16 cellular contexts compared by ENCODE assay signal in the genomic region with DNA sequence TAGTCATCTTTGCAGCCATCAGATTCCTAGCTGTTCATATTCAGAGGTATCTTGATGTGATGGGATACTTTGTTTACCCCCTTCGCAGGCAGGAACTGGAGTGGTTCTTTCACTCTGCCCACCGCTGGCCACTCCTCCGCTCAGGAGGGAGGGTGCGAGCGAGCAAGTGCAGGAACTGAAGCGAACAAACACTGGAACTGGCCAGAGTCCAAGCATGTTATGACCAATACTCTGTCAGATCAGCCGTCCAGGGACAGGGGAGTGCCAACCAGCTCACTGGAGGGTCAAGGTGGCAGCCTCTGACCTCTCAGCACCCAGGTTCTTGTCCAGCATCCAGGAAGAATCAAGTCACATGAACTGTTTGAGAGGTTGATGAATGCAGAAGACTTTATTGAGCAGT. TPM values are rescaled to one million over a fixed set of nuclear protein-coding genes. Genes with fewer than 3 reads are reported as not detected.
DNase-seq lines count a peak whose midpoint lies in the region; ATAC-seq, FAIRE-seq and TF ChIP-seq lines count a peak whose summit lies in the region.
"Had no signal": no experiment of that assay in that cellular context is flagged by ENCODE, and none has a peak within 500 bp of the region (broad histone marks: within the 10 kb centered on the region; RNA-seq: fewer than 3 reads in every experiment).

No MANE protein-coding gene starts in this region.

- H3K4me1 ChIP-seq in endocrine pancreas (ENCODE audit: control insufficient read depth, insufficient read depth, low read length) (no peaks in the 10 kb centered on the region), mucosa of rectum (ENCODE audit: control insufficient read depth in 2 of 2, insufficient read depth in 2 of 2, low read length in 2 of 2) (peaks cover 5 to 8% of the 10 kb centered on the region in 2 donors)
- H3K4me1 ChIP-seq: breast epithelium had no signal

- DNase-seq in GM12891 (ENCODE audit: insufficient read length, low spot score) (no peak), NCI-H2227 (lab: John Stamatoyannopoulos, UW; ENCODE audit: unreplicated experiment) (peak; percentile 6)
- no peak for DNase-seq in stimulated activated CD4-positive, alpha-beta T cell treated with anti-CD3 and anti-CD28 coated beads, Interleukin-15, amount 100 ng/mL, for 24 hours
- DNase-seq: activated CD4-positive, alpha-beta T cell treated with anti-CD3 and anti-CD28 coated beads for 1 hour; GM23248; KG1; NCI-H526 treated with DMSO at 0.1 percent for 48 hours; stimulated activated CD4-positive, alpha-beta T cell treated with anti-CD3 and anti-CD28 coated beads, Interleukin-4, amount 100 ng/mL, for 4 hours; T-helper 1 cell had no signal

- H3K9ac ChIP-seq in endocrine pancreas (ENCODE audit: control insufficient read depth, insufficient read depth, low read length) (no peak overlapping the region), mucosa of rectum (ENCODE audit: low read depth in 1 of 2, low read length in 2 of 2) (peak overlapping the region in 1 of 2 donors; percentile 1)
- H3K9ac ChIP-seq: GM23248 had no signal

- H3K4me3 ChIP-seq in endocrine pancreas (ENCODE audit: control insufficient read depth, insufficient read depth, low read length) (peak overlapping the region; percentile 42), mucosa of rectum (ENCODE audit: low read length in 2 of 2) (peak overlapping the region; percentile 28 to 41)
- H3K4me3 ChIP-seq: breast epithelium, GM23248 had no signal

- H3K27me3 ChIP-seq in endocrine pancreas (ENCODE audit: control insufficient read depth, insufficient read depth, low read length) (no peaks in the 10 kb centered on the region), mucosa of rectum (ENCODE audit: control insufficient read depth in 2 of 2, insufficient read depth in 2 of 2, low read length in 2 of 2) (no peaks in the 10 kb centered on the region)
- H3K27me3 ChIP-seq: breast epithelium had no signal

- H3K36me3 ChIP-seq in endocrine pancreas (ENCODE audit: control insufficient read depth, insufficient read depth, low read length) (no peaks in the 10 kb centered on the region), mucosa of rectum (ENCODE audit: control insufficient read depth in 2 of 2, insufficient read depth in 2 of 2, low read length in 2 of 2) (no peaks in the 10 kb centered on the region)
- H3K36me3 ChIP-seq: breast epithelium had no signal

- H3K9me3 ChIP-seq in endocrine pancreas (ENCODE audit: control insufficient read depth, low read length) (no peaks in the 10 kb centered on the region), mucosa of rectum (ENCODE audit: control insufficient read depth in 2 of 2, low read length in 2 of 2) (no peaks in the 10 kb centered on the region)
- H3K9me3 ChIP-seq: breast epithelium had no signal

- TF ChIP-seq POLR2A in GM12891 (IDR thresholded peaks at IDR 0.05; ENCODE audit: low read depth, low read length), result no peak

- peak; percentile 67 for FAIRE-seq in GM12891 (lab: Jason Lieb, UNC)
- FAIRE-seq: frontal cortex had no signal

- H3K27ac ChIP-seq in mucosa of rectum (ENCODE audit: low read depth in 2 of 2, low read length in 2 of 2), result no peak overlapping the region
- H3K27ac ChIP-seq: breast epithelium, GM23248 had no signal

- no peak for ATAC-seq in GM19324 (IDR thresholded peaks at IDR 0.05; ENCODE audit: low FRiP score, unreplicated experiment)
- no peak for ATAC-seq in GM19455 (IDR thresholded peaks at IDR 0.05; ENCODE audit: unreplicated experiment)
- no peak for ATAC-seq in HG02571 (IDR thresholded peaks at IDR 0.05; ENCODE audit: unreplicated experiment)

TF ChIP-seq in GM12891, 5 proteins besides CTCF, POLR2A, EP300 and RAD21:
- TF ChIP-seq SPI1 (IDR thresholded peaks at IDR 0.05; ENCODE audit: low read depth, low read length) (no peak), POLR2AphosphoS5 (IDR thresholded peaks at IDR 0.05; ENCODE audit: low read depth, low read length) (no peak), POU2F2 (IDR thresholded peaks at IDR 0.05; ENCODE audit: low read depth, low read length) (no peak), PAX5 (IDR thresholded peaks at IDR 0.05; ENCODE audit: insufficient read depth, low read length, severe bottlenecking) (no peak), TAF1 (IDR thresholded peaks at IDR 0.05; ENCODE audit: low read depth, low read length) (no peak)

RNA-seq across cellular contexts. Expression of gene MANBA, which starts 18.0 kb away (rescaled TPM):
- polyA plus RNA-seq in GM12891 (2012; ENCODE audit: low read depth, missing spikeins), result 18.9 TPM

RNA-seq across cellular contexts. Expression of gene UBE2D3, which starts 48.6 kb away (rescaled TPM):
- 274 TPM for polyA plus RNA-seq in GM12891 (2012; ENCODE audit: low read depth, missing spikeins)
